Comparison of ENCODE assay signal across 1 cellular context in the genomic region with DNA sequence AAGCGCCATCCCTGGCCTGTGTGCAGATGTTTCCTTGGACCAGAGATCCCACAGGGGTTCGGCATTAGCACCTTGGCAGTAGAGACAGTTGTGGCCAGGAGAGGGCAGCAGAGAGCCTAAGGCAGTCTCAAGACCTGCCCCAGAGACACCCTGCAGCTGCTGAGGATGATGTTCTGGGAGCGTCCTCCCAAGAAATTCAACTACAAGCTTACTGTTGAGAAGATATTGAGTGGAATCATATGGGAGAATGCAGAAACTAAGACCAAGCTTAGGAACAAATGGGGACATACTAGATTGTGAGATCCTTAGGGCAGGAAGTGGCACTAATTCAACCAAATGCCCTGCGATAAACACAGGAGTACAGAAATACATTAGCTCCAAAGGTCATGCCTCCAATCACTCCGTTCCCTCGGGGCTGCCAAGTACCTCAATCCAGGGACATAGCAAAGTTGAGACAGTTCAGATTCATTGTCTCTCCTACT.
A peak's percentile ranks its signal among the peaks of the same experiment; 100 is the strongest.
TF ChIP-seq lines count a peak whose summit lies in the region.

No MANE protein-coding gene starts in this region.

TF ChIP-seq in SK-N-SH, 30 proteins besides CTCF, POLR2A, EP300 and RAD21:
- no peak for TF ChIP-seq FOXM1 (IDR thresholded peaks at IDR 0.05; ENCODE audit: low read depth)
- TF ChIP-seq, protein P1, sequence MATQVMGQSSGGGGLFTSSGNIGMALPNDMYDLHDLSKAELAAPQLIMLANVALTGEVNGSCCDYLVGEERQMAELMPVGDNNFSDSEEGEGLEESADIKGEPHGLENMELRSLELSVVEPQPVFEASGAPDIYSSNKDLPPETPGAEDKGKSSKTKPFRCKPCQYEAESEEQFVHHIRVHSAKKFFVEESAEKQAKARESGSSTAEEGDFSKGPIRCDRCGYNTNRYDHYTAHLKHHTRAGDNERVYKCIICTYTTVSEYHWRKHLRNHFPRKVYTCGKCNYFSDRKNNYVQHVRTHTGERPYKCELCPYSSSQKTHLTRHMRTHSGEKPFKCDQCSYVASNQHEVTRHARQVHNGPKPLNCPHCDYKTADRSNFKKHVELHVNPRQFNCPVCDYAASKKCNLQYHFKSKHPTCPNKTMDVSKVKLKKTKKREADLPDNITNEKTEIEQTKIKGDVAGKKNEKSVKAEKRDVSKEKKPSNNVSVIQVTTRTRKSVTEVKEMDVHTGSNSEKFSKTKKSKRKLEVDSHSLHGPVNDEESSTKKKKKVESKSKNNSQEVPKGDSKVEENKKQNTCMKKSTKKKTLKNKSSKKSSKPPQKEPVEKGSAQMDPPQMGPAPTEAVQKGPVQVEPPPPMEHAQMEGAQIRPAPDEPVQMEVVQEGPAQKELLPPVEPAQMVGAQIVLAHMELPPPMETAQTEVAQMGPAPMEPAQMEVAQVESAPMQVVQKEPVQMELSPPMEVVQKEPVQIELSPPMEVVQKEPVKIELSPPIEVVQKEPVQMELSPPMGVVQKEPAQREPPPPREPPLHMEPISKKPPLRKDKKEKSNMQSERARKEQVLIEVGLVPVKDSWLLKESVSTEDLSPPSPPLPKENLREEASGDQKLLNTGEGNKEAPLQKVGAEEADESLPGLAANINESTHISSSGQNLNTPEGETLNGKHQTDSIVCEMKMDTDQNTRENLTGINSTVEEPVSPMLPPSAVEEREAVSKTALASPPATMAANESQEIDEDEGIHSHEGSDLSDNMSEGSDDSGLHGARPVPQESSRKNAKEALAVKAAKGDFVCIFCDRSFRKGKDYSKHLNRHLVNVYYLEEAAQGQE (IDR thresholded peaks at IDR 0.05; ENCODE audit: low read depth, low read length): no peak
- peak; percentile 48 for TF ChIP-seq SMC3 (IDR thresholded peaks at IDR 0.05; ENCODE audit: low read depth, low read length)
- no peak for TF ChIP-seq YY1 (IDR thresholded peaks at IDR 0.05; ENCODE audit: low read depth)
TF ChIP-seq in SK-N-SH: peak in this region for 1.
